In the genomic region with DNA sequence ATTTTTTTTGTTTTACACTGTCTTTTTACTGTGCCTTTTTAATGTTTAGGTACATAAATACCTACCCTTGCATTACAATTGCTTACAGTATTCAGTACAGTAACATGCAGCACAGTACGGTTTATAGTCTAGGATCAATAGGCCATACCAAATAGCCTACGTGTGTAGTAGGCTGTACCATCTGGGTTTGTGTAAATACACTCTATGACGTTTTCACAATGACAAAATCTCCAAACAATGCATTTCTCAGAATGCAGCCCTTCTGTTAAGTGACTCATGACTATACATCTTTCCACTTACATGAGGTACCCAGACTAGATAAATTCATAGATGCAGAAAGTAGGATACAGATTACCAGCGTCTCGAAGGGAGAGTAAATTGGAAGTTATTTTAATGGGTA, we compare ENCODE assay signal across 9 cellular contexts. TPM values are rescaled to one million over a fixed set of nuclear protein-coding genes. Genes with fewer than 3 reads are reported as not detected.
"Had no signal": no experiment of that assay in that cellular context is flagged by ENCODE, and none has a peak within 500 bp of the region (broad histone marks: within the 10 kb centered on the region; RNA-seq: fewer than 3 reads in every experiment).

No MANE protein-coding gene starts in this region.

RNA-seq across cellular contexts. Expression of gene TBX20, which starts 26.5 kb away (rescaled TPM):
- total RNA-seq: aorta; esophagus squamous epithelium; frontal cortex; lung microvascular endothelial cell; naive thymus-derived CD8-positive, alpha-beta T cell; omental fat pad; temporal lobe; transverse colon had no signal
- polyA plus RNA-seq: immature natural killer cell; naive thymus-derived CD8-positive, alpha-beta T cell had no signal
